18 cellular contexts compared by ENCODE assay signal in genomic region chr11:107676341-107676740, GRCh38. TPM values are rescaled to one million over a fixed set of nuclear protein-coding genes. Genes with fewer than 3 reads are reported as not detected.
A peak's percentile ranks its signal among the peaks of the same experiment; 100 is the strongest.
DNase-seq lines count a peak whose midpoint lies in the region; ATAC-seq lines count a peak whose summit lies in the region.
"Had no signal": no experiment of that assay in that cellular context is flagged by ENCODE, and none has a peak within 500 bp of the region (broad histone marks: within the 10 kb centered on the region; RNA-seq: fewer than 3 reads in every experiment).

No MANE protein-coding gene starts in this region.

- no peaks in the 10 kb centered on the region for H3K9me2 ChIP-seq in Karpas-422 (replicated peaks; ENCODE audit: insufficient read depth, low read length)

- no peaks in the 10 kb centered on the region for H3K36me3 ChIP-seq in Karpas-422 (ENCODE audit: insufficient read depth, low read length)
- H3K36me3 ChIP-seq: BLaER1, Peyer's patch, SJSA1 had no signal

- H2AFZ ChIP-seq in Karpas-422 (ENCODE audit: low read length): peak overlapping the region; percentile 40

- peaks cover 9% of the 10 kb centered on the region; the same call in 1 of the 2 replicates for H3K4me1 ChIP-seq in Karpas-422 (ENCODE audit: low read length)
- H3K4me1 ChIP-seq: A549, BLaER1, Peyer's patch, SJSA1 had no signal

- H3K27me3 ChIP-seq in Karpas-422 (ENCODE audit: low read length): no peaks in the 10 kb centered on the region
- H3K27me3 ChIP-seq: BLaER1, Peyer's patch, SJSA1 had no signal

- no peak overlapping the region for H3K27ac ChIP-seq in Karpas-422 (ENCODE audit: low read length)
- H3K27ac ChIP-seq: A549, BLaER1, Peyer's patch, SJSA1 had no signal

- in situ Hi-C loops in G401 (cut with HindIII; ENCODE audit: low sequenced_read_pairs): no loop called here

- H3K9ac ChIP-seq in Karpas-422 (ENCODE audit: low read length): peak overlapping the region; percentile 22; the same call in 1 of the 2 replicates
- H3K9ac ChIP-seq: BLaER1 had no signal

- H3K79me2 ChIP-seq in Karpas-422 (ENCODE audit: low read length): no peaks in the 10 kb centered on the region

- peak overlapping the region; percentile 18; the same call in 1 of the 2 replicates for H3K4me3 ChIP-seq in Karpas-422 (ENCODE audit: low read length)
- H3K4me3 ChIP-seq: A549, BLaER1, K562, Peyer's patch, SJSA1 had no signal

- peak; percentile 33 for ATAC-seq in GM18498 (IDR thresholded peaks at IDR 0.05; ENCODE audit: unreplicated experiment)
- peak; percentile 34 for ATAC-seq in GM19463 (IDR thresholded peaks at IDR 0.05; ENCODE audit: unreplicated experiment)
- ATAC-seq: A549, K562 had no signal

- peak overlapping the region; percentile 38 for H3K4me2 ChIP-seq in Karpas-422 (ENCODE audit: low read depth, low read length, poor library complexity, severe bottlenecking)
- H3K4me2 ChIP-seq: A549, BLaER1 had no signal

- H3K9me3 ChIP-seq in Karpas-422 (ENCODE audit: low read length): no peaks in the 10 kb centered on the region
- H3K9me3 ChIP-seq: A549, BLaER1, Peyer's patch, SJSA1 had no signal

- H4K20me1 ChIP-seq in Karpas-422 (ENCODE audit: insufficient read depth, low read depth, low read length): no peaks in the 10 kb centered on the region
- H4K20me1 ChIP-seq: BLaER1 had no signal

- no peak for DNase-seq in Karpas-422
- DNase-seq in iPS-NIHi7 (ENCODE audit: extremely low spot score): peak; percentile 34
- DNase-seq in hypothalamus (lab: John Stamatoyannopoulos, UW): no peak
- DNase-seq in activated T-cell treated with anti-CD3 and anti-CD28 coated beads for 4 hours: no peak
- no peak for DNase-seq in G401 (ENCODE audit: low spot score)
- DNase-seq: CD4-positive, alpha-beta memory T cell; HCEC 1CT; NCI-H1417; NCI-H187 treated with DMSO at 0.1 percent for 48 hours; NCI-H226; NCI-H524; Peyer's patch had no signal

RNA-seq across cellular contexts. Expression of gene SLN, which starts 35.5 kb away (rescaled TPM):
- not detected in 2 replicates for total RNA-seq in Karpas-422 (2014; rRNA removed; shearing (Covaris generic); ENCODE audit: low replicate concordance)
- not detected in 2 replicates for total RNA-seq in G401 (2014; rRNA removed; shearing (Covaris generic))
- total RNA-seq: CD4-positive, alpha-beta memory T cell; K562; Peyer's patch; SJSA1 had no signal
